In genomic region chr18:63641157-63641680, GRCh38 we compare ENCODE assay signal across 13 cellular contexts. TPM values are rescaled to one million over a fixed set of nuclear protein-coding genes. Genes with fewer than 3 reads are reported as not detected.
DNase-seq lines count a peak whose midpoint lies in the region; ATAC-seq, FAIRE-seq and TF ChIP-seq lines count a peak whose summit lies in the region.
"Not testable (repeated sequence)": the region's sequence is repeated elsewhere in the genome, so short reads cannot be mapped to it uniquely, and the experiment has no call there.
"Had no signal": no experiment of that assay in that cellular context is flagged by ENCODE, and none has a peak within 500 bp of the region (broad histone marks: within the 10 kb centered on the region; RNA-seq: fewer than 3 reads in every experiment).

No MANE protein-coding gene starts in this region.

- not testable (repeated sequence) for H3K4me1 Mint-ChIP-seq in MCF 10A (ENCODE audit: insufficient read depth, unreplicated experiment)

- DNase-seq in DMS53 treated with DMSO at 0.1 percent for 48 hours (lab: John Stamatoyannopoulos, UW; ENCODE audit: unreplicated experiment) (peak; percentile 10), M059J (ENCODE audit: low read depth) (peak; percentile 31), RWPE1 (ENCODE audit: low spot score) (peak; percentile 13), MCF 10A (ENCODE audit: unreplicated experiment) (peak; percentile 25), skeletal muscle cell (ENCODE audit: low read depth) (peak; percentile 41)
- DNase-seq in H54 (ENCODE audit: insufficient read length, low spot score); foreskin keratinocyte: not testable (repeated sequence)

- peak; percentile 62 for FAIRE-seq in H54 (lab: Jason Lieb, UNC)

- H3K4me3 Mint-ChIP-seq in MCF 10A (ENCODE audit: unreplicated experiment): not testable (repeated sequence)

- not testable (repeated sequence) for BruUV-seq in MCF 10A (replicated peaks; lab: Mats Ljungman, UMichigan)

- peak; percentile 82 for ATAC-seq in foreskin keratinocyte

- not testable (repeated sequence) for TF ChIP-seq CTCF in RWPE1 (conservative IDR thresholded peaks at IDR 0.05; ENCODE audit: low read depth); MCF 10A (IDR thresholded peaks at IDR 0.05; ENCODE audit: unreplicated experiment); foreskin keratinocyte (conservative IDR thresholded peaks at IDR 0.05)

- H3K27ac Mint-ChIP-seq in MCF 10A (ENCODE audit: low read depth, unreplicated experiment): not testable (repeated sequence)

- CTCF ChIA-PET in RWPE1 (lab: Yijun Ruan, JAX); MCF 10A (lab: Yijun Ruan, JAX): not testable (repeated sequence)

- not testable (repeated sequence) for H3K36me3 Mint-ChIP-seq in MCF 10A (ENCODE audit: insufficient read depth, unreplicated experiment)

- POLR2A ChIA-PET in RWPE1 (lab: Yijun Ruan, JAX; ENCODE audit: low non-redundant PET); MCF 10A (lab: Yijun Ruan, JAX): not testable (repeated sequence)

- H3K9me3 Mint-ChIP-seq in MCF 10A (ENCODE audit: unreplicated experiment): not testable (repeated sequence)

- H3K27me3 Mint-ChIP-seq in MCF 10A (ENCODE audit: insufficient read depth, unreplicated experiment): not testable (repeated sequence)

- H3K27ac ChIP-seq in RWPE1: not testable (repeated sequence)
- H3K27ac ChIP-seq in foreskin keratinocyte: peak overlapping the region; percentile 3

- H3K4me1 ChIP-seq in foreskin keratinocyte: not testable (repeated sequence)

- H3K27me3 ChIP-seq in foreskin keratinocyte: not testable (repeated sequence)

- intact Hi-C loops in MCF 10A (cut with micrococcal nuclease): not testable (repeated sequence)

- H3K4me3 ChIP-seq in skeletal muscle cell (ENCODE audit: low read depth, low read length): not testable (repeated sequence)

- TF ChIP-seq POLR2A in H54 (IDR thresholded peaks at IDR 0.05; ENCODE audit: low read depth, low read length): not testable (repeated sequence)

RNA-seq across cellular contexts. Expression of gene SERPINB4, which starts 2.8 kb away (rescaled TPM):
- total RNA-seq in M059J (2014; rRNA removed; shearing (Covaris generic)): 0.05 TPM in 1 of 2 replicates, not detected in the other
- total RNA-seq in MCF 10A (2022): not detected in 2 replicates
- 0.07 TPM in 1 of 2 replicates, not detected in the other for total RNA-seq in foreskin keratinocyte
- polyA plus RNA-seq in foreskin keratinocyte: 0.07 TPM in 1 of 2 replicates, not detected in the other
- total RNA-seq: A172; CD4-positive, CD25-positive, alpha-beta regulatory T cell; HepG2; HT-29 had no signal
- polyA plus RNA-seq: AG04450; CD4-positive, CD25-positive, alpha-beta regulatory T cell; HepG2 had no signal

RNA-seq across cellular contexts. Expression of gene SERPINB3, which starts 20.5 kb away (rescaled TPM):
- total RNA-seq in M059J (2014; rRNA removed; shearing (Covaris generic)): not detected in 2 replicates
- total RNA-seq in MCF 10A (2022) (0.28 TPM in 1 of 2 replicates, not detected in the other), foreskin keratinocyte (0.56 and 0.88 TPM in 2 replicates)
- 0.49 and 0.58 TPM in 2 replicates for polyA plus RNA-seq in foreskin keratinocyte
- total RNA-seq: A172; CD4-positive, CD25-positive, alpha-beta regulatory T cell; HepG2; HT-29 had no signal
- polyA plus RNA-seq: AG04450; CD4-positive, CD25-positive, alpha-beta regulatory T cell; HepG2 had no signal

RNA-seq across cellular contexts. Expression of gene SERPINB13, which starts 54.1 kb away (rescaled TPM):
- total RNA-seq in M059J (2014; rRNA removed; shearing (Covaris generic)): not detected in 2 replicates
- total RNA-seq in MCF 10A (2022): 0.49 TPM in 1 of 2 replicates, not detected in the other
- total RNA-seq in foreskin keratinocyte: 5.9 and 6.0 TPM in 2 replicates
- 2.0 and 2.7 TPM in 2 replicates for polyA plus RNA-seq in foreskin keratinocyte
- total RNA-seq: A172; CD4-positive, CD25-positive, alpha-beta regulatory T cell; H1; HepG2; HT-29 had no signal
- polyA plus RNA-seq: AG04450; CD4-positive, CD25-positive, alpha-beta regulatory T cell; H1; HepG2 had no signal
